ENCODE assay signal across 1 cellular context in the genomic region with DNA sequence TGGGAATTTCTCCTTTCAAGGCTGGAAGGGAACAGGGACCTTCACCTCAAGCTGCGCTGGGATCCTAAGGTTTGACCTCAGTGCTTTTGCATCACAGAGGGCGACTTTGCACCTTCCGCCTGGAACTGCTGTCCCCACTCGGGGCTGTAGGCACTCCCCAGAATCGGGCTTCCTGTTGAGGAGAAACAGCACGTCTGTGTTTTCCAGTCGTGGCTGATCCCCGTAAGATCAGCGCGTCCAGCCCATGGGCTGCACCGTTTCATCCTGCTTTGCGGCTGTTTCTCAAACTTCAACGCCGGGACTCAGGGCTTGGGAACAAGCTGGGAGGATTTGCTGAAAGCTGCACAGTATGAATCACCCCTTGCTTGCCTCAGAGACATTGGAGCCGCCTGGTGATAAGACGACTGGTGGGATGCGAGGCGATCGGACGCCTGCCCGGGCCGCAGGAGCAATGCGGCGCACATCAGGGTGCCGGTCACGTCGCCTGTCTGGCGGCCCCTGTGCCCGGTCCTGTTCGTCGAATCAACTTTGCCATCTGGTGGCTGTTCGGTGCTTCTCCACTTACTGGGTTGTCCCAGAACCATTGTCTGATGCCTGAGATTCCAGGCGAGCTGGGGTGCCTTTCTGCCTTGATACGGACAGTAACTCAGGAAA.
TF ChIP-seq lines count a peak whose summit lies in the region.

No MANE protein-coding gene starts in this region.

TF ChIP-seq in H1, 55 proteins besides CTCF, POLR2A, EP300 and RAD21:
- TF ChIP-seq TEAD4 (IDR thresholded peaks at IDR 0.05; ENCODE audit: low read depth, low read length) = peak; percentile 66
- TF ChIP-seq HDAC2 (IDR thresholded peaks at IDR 0.05; ENCODE audit: borderline replicate concordance in 1 of 2, low read depth in 2 of 2, low read length in 2 of 2) = peak in 1 of 2 experiments; percentile 21; a peak in 1 of 4 replicates
- TF ChIP-seq E2F6 (IDR thresholded peaks at IDR 0.05) = peak; percentile 83
- peak; percentile 92 for TF ChIP-seq MAX (IDR thresholded peaks at IDR 0.05)
- peak; percentile 14 for TF ChIP-seq EZH2 (IDR thresholded peaks at IDR 0.05; ENCODE audit: low read depth, low read length, severe bottlenecking)
- 0 out of 2 replicates have a peak, but pooled peaks have one; percentile 33 for TF ChIP-seq KDM1A (IDR thresholded peaks at IDR 0.05; ENCODE audit: borderline replicate concordance, low read length)
- TF ChIP-seq, protein P1, sequence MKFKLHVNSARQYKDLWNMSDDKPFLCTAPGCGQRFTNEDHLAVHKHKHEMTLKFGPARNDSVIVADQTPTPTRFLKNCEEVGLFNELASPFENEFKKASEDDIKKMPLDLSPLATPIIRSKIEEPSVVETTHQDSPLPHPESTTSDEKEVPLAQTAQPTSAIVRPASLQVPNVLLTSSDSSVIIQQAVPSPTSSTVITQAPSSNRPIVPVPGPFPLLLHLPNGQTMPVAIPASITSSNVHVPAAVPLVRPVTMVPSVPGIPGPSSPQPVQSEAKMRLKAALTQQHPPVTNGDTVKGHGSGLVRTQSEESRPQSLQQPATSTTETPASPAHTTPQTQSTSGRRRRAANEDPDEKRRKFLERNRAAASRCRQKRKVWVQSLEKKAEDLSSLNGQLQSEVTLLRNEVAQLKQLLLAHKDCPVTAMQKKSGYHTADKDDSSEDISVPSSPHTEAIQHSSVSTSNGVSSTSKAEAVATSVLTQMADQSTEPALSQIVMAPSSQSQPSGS (IDR thresholded peaks at IDR 0.05; ENCODE audit: low read length) = no peak
- no peak for TF ChIP-seq RBBP5 (IDR thresholded peaks at IDR 0.05; ENCODE audit: borderline replicate concordance, low read depth, low read length)
- TF ChIP-seq CTBP2 (IDR thresholded peaks at IDR 0.05; ENCODE audit: borderline replicate concordance, insufficient read depth, insufficient read length, low read length) = peak; percentile 45
